Comparison of ENCODE assay signal across 22 cellular contexts in genomic region chr9:12693141-12693540, GRCh38. TPM values are rescaled to one million over a fixed set of nuclear protein-coding genes. Genes with fewer than 3 reads are reported as not detected.
"Had no signal": no experiment of that assay in that cellular context is flagged by ENCODE, and none has a peak within 500 bp of the region (broad histone marks: within the 10 kb centered on the region; RNA-seq: fewer than 3 reads in every experiment).

TSS of gene TYRP1 (plus strand) at chr9:12693385. CDS start at chr9:12693997, 612 bp downstream.

- H3K9ac ChIP-seq: parathyroid adenoma had no signal

- H3K4me1 ChIP-seq: body of pancreas, parathyroid adenoma, thyroid gland, uterus had no signal

- H3K79me2 ChIP-seq: parathyroid adenoma had no signal

- H3K9me3 ChIP-seq: body of pancreas, esophagus squamous epithelium, neutrophil, thyroid gland, uterus had no signal

- DNase-seq: activated CD4-positive, alpha-beta T cell treated with anti-CD3 and anti-CD28 coated beads for 1 hour; activated CD4-positive, alpha-beta T cell treated with anti-CD3 and anti-CD28 coated beads, Interleukin-2, amount 50 U/mL, for 48 hours; activated effector memory CD4-positive, alpha-beta T cell treated with anti-CD3 and anti-CD28 coated beads, Interleukin-2, amount 50 U/mL, for 16 hours; activated T-cell treated with anti-CD3 and anti-CD28 coated beads, Interleukin-2, amount 50 U/mL, for 24 hours; amniotic stem cell; body of pancreas; central memory CD4-positive, alpha-beta T cell; esophagus squamous epithelium; glutamatergic neuron; immature natural killer cell; naive thymus-derived CD4-positive, alpha-beta T cell; stimulated activated CD4-positive, alpha-beta T cell treated with anti-CD3 and anti-CD28 coated beads, Interleukin-2, amount 100 ng/mL, for 48 hours; T-cell; T-helper 9 cell; thyroid gland; uterus had no signal

- H3K4me3 ChIP-seq: body of pancreas, coronary artery, esophagus squamous epithelium, thyroid gland, uterus had no signal

- H2AFZ ChIP-seq: parathyroid adenoma had no signal

- H3K27ac ChIP-seq: body of pancreas, coronary artery, esophagus squamous epithelium, neutrophil, parathyroid adenoma, thyroid gland, uterus had no signal

- ATAC-seq: body of pancreas; naive thymus-derived CD4-positive, alpha-beta T cell; stimulated activated memory B cell treated with anti-CD40 and anti-IgM and Interleukin-4, amounts not matched to agents 10 μg/mL and 1 μg/mL and 100 μg/mL, for 72 hours; T-cell had no signal

- H3K36me3 ChIP-seq: esophagus squamous epithelium, neutrophil, thyroid gland, uterus had no signal

- H3K27me3 ChIP-seq: body of pancreas, esophagus squamous epithelium, neutrophil, thyroid gland, uterus had no signal

RNA-seq across cellular contexts. Expression of gene TYRP1, which starts in this region (rescaled TPM):
- total RNA-seq: body of pancreas; endothelial cell of umbilical vein; esophagus squamous epithelium; naive thymus-derived CD4-positive, alpha-beta T cell; skeletal muscle tissue; T-cell had no signal
- polyA plus RNA-seq: immature natural killer cell; naive thymus-derived CD4-positive, alpha-beta T cell had no signal
